ENCODE assay signal across 1 cellular context in the genomic region with DNA sequence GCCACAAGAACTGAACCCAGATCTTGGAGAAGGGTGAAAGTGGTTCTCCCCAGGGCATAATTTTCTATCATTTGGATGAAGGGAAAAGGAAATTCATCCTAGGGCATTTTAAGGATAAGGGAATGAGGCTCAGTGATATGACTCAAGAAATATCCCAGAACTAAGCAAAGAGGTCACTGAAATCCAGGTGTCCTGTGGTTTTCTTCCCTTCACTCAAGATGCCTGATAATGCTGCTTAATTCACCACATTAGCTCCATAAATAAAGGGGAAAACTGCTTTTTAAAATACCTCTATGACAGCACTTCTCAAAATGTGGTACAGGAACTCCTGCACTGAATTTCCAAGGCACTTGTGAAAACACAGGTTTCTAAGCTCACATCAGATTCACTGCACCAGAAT.
TF ChIP-seq lines count a peak whose summit lies in the region.

No MANE protein-coding gene starts in this region.

TF ChIP-seq in H1, 55 proteins besides CTCF, POLR2A, EP300 and RAD21:
- TF ChIP-seq, protein P1, sequence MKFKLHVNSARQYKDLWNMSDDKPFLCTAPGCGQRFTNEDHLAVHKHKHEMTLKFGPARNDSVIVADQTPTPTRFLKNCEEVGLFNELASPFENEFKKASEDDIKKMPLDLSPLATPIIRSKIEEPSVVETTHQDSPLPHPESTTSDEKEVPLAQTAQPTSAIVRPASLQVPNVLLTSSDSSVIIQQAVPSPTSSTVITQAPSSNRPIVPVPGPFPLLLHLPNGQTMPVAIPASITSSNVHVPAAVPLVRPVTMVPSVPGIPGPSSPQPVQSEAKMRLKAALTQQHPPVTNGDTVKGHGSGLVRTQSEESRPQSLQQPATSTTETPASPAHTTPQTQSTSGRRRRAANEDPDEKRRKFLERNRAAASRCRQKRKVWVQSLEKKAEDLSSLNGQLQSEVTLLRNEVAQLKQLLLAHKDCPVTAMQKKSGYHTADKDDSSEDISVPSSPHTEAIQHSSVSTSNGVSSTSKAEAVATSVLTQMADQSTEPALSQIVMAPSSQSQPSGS (IDR thresholded peaks at IDR 0.05; ENCODE audit: low read length), result no peak
- TF ChIP-seq SAP30 (IDR thresholded peaks at IDR 0.05; ENCODE audit: insufficient read depth, insufficient replicate concordance, low read length), result no peak
- no peak for TF ChIP-seq KDM4A (IDR thresholded peaks at IDR 0.05; ENCODE audit: low read depth, low read length, severe bottlenecking)
- TF ChIP-seq ASH2L (IDR thresholded peaks at IDR 0.05; ENCODE audit: low read length), result no peak
- no peak for TF ChIP-seq TAF1 (IDR thresholded peaks at IDR 0.05; ENCODE audit: low read depth, low read length)
- no peak for TF ChIP-seq SIN3A (conservative IDR thresholded peaks at IDR 0.05 in 1 of 2, IDR thresholded peaks at IDR 0.05 in 1 of 2; ENCODE audit: low read depth in 1 of 2, low read length in 2 of 2)
- TF ChIP-seq, protein P2, sequence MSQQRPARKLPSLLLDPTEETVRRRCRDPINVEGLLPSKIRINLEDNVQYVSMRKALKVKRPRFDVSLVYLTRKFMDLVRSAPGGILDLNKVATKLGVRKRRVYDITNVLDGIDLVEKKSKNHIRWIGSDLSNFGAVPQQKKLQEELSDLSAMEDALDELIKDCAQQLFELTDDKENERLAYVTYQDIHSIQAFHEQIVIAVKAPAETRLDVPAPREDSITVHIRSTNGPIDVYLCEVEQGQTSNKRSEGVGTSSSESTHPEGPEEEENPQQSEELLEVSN (IDR thresholded peaks at IDR 0.05), result no peak
- TF ChIP-seq SP2 (IDR thresholded peaks at IDR 0.05; ENCODE audit: low read length), result no peak
- TF ChIP-seq NRF1 (IDR thresholded peaks at IDR 0.05; ENCODE audit: low read depth, low read length), result no peak
- no peak for TF ChIP-seq POLR2AphosphoS5 (IDR thresholded peaks at IDR 0.05; ENCODE audit: low read depth, low read length)
- TF ChIP-seq CBX5 (IDR thresholded peaks at IDR 0.05; ENCODE audit: low read depth, low read length), result no peak
